11 cellular contexts compared by ENCODE assay signal in the genomic region with DNA sequence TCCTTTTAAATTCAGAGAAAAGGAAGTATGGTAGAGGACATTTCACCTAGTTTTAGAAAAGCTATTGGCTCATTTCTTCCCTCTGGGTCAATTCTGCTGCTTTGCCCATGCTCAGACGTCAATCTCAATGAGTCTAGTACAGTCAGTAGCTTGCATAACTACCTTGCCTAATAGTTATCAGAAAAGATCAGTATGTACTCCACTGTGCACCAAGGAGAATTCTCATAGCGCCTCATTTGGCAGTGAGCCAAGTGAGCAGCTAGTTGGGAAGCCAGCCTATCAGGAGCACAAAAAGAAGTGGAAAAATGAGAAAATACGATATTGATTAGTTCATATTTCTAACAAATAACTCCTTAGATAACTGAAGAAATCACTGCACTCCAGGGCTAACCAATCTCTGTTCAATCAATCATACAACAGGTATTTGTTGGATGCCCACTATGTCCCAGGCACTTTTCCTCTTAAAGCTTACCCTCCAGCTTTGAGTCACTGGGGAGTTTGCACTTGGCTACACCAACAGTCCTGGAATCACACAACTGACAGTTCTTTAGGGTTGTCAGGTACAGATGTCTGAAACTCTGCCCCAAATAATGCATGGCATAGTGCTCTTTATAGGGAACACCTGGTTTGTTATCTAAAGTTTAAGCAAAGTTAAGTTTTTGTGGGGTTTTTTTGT. TPM values are rescaled to one million over a fixed set of nuclear protein-coding genes. Genes with fewer than 3 reads are reported as not detected.
DNase-seq lines count a peak whose midpoint lies in the region; ATAC-seq and TF ChIP-seq lines count a peak whose summit lies in the region.
"Had no signal": no experiment of that assay in that cellular context is flagged by ENCODE, and none has a peak within 500 bp of the region (broad histone marks: within the 10 kb centered on the region; RNA-seq: fewer than 3 reads in every experiment).

No MANE protein-coding gene starts in this region.

- DNase-seq in Daoy (ENCODE audit: low read depth) = peak; percentile 13
- DNase-seq in M059J (ENCODE audit: low read depth) = peak; percentile 36
- peak; percentile 11 for DNase-seq in brain microvascular endothelial cell
- DNase-seq in left lung = no peak
- no peak for DNase-seq in MG63
- DNase-seq: C1 segment of cervical spinal cord had no signal

- no peak overlapping the region for H3K27ac ChIP-seq in brain microvascular endothelial cell
- no peak overlapping the region for H3K27ac ChIP-seq in left lung
- H3K27ac ChIP-seq: KMS-11, neutrophil had no signal

- no peaks in the 10 kb centered on the region for H3K9me3 ChIP-seq in left lung
- H3K9me3 ChIP-seq in MG63 = no peaks in the 10 kb centered on the region
- H3K9me3 ChIP-seq: neutrophil had no signal

- H3K4me3 ChIP-seq in brain microvascular endothelial cell (ENCODE audit: low read depth, low read length) (no peak overlapping the region), left lung (no peak overlapping the region), MG63 (no peak overlapping the region)

- no peaks in the 10 kb centered on the region for H3K4me1 ChIP-seq in left lung

- ATAC-seq in left lung = peak; percentile 18
- ATAC-seq in HG03378 (IDR thresholded peaks at IDR 0.05; ENCODE audit: unreplicated experiment) = no peak
- no peak for ATAC-seq in HG02970 (IDR thresholded peaks at IDR 0.05; ENCODE audit: low FRiP score, unreplicated experiment)
- no peak for ATAC-seq in GM19035 (IDR thresholded peaks at IDR 0.05; ENCODE audit: unreplicated experiment)

- no peaks in the 10 kb centered on the region for H3K36me3 ChIP-seq in brain microvascular endothelial cell (replicated peaks)
- H3K36me3 ChIP-seq in left lung = no peaks in the 10 kb centered on the region
- no peaks in the 10 kb centered on the region for H3K36me3 ChIP-seq in MG63
- H3K36me3 ChIP-seq: neutrophil had no signal

- intact Hi-C loops in left lung (cut with DNase I) = no loop called here

- in situ Hi-C loops in brain microvascular endothelial cell (cut with HindIII; ENCODE audit: low pct_ligation_motif_present, low sequenced_read_pairs) = no loop called here

- H3K27me3 ChIP-seq in brain microvascular endothelial cell (replicated peaks) = no peaks in the 10 kb centered on the region
- H3K27me3 ChIP-seq in left lung = no peaks in the 10 kb centered on the region
- 0 out of 2 replicates have a peak, but pooled peaks cover 2% of the 10 kb centered on the region for H3K27me3 ChIP-seq in MG63
- H3K27me3 ChIP-seq: neutrophil had no signal

- TF ChIP-seq CTCF in brain microvascular endothelial cell (IDR thresholded peaks at IDR 0.05; ENCODE audit: low read depth, low read length, missing control alignments) = no peak
- TF ChIP-seq CTCF in left lung (IDR thresholded peaks at IDR 0.05) = no peak

RNA-seq across cellular contexts. Expression of gene PRDX6, which starts 50.2 kb away (rescaled TPM):
- total RNA-seq in Daoy (2014; rRNA removed; shearing (Covaris generic)) = 546 and 627 TPM in 2 replicates
- 595 and 661 TPM in 2 replicates for total RNA-seq in M059J (2014; rRNA removed; shearing (Covaris generic))
- 100 to 1,000 TPM; 251 to 263 TPM for total RNA-seq in left lung
- 170 and 232 TPM in 2 replicates for total RNA-seq in MG63 (2014; rRNA removed; shearing (Covaris generic); ENCODE audit: low replicate concordance)

Comparison
In these comparisons a context has a peak if more than half of its experiments do, and no peak if none do; other contexts are left out.
1. DNase-seq: peak in Daoy (single experiment), M059J (single experiment) and brain microvascular endothelial cell (single experiment); none in left lung (0 of 2) and MG63 (single experiment).